In genomic region chrX:41737065-41737464, GRCh38 we compare ENCODE assay signal across 15 cellular contexts. TPM values are rescaled to one million over a fixed set of nuclear protein-coding genes. Genes with fewer than 3 reads are reported as not detected.
A peak's percentile ranks its signal among the peaks of the same experiment; 100 is the strongest.
DNase-seq lines count a peak whose midpoint lies in the region; ATAC-seq lines count a peak whose summit lies in the region.
"Had no signal": no experiment of that assay in that cellular context is flagged by ENCODE, and none has a peak within 500 bp of the region (broad histone marks: within the 10 kb centered on the region; RNA-seq: fewer than 3 reads in every experiment).

No MANE protein-coding gene starts in this region.

- no peak overlapping the region for H3K27ac ChIP-seq in GM23248
- H3K27ac ChIP-seq: cardiac muscle cell, psoas muscle had no signal

- H3F3A ChIP-seq in GM23248 (ENCODE audit: insufficient read depth) = no peaks in the 10 kb centered on the region

- H3K27ac Mint-ChIP-seq in stimulated activated naive CD8-positive, alpha-beta T cell treated with anti-CD3 and anti-CD28 coated beads, Interleukin-15, amount 100 ng/mL, for 72 hours = peak overlapping the region in 1 of 2 donors; percentile 91
- H3K27ac Mint-ChIP-seq: endodermal cell had no signal

- in situ Hi-C loops in GM23248 (cut with MboI) = loop anchor here (25.0 kb wide), 2 partner anchors 175 to 450 kb away; no protein-coding TSS in a partner anchor

- peaks cover 45% of the 10 kb centered on the region for H3K4me1 Mint-ChIP-seq in stimulated activated naive CD8-positive, alpha-beta T cell treated with anti-CD3 and anti-CD28 coated beads, Interleukin-15, amount 100 ng/mL, for 72 hours

- H3K4me2 ChIP-seq in GM23248 (ENCODE audit: unreplicated experiment) = no peak overlapping the region

- no peaks in the 10 kb centered on the region for H3K27me3 Mint-ChIP-seq in stimulated activated naive CD8-positive, alpha-beta T cell treated with anti-CD3 and anti-CD28 coated beads, Interleukin-15, amount 100 ng/mL, for 72 hours

- H3K9ac ChIP-seq in GM23248 = no peak overlapping the region

- no peaks in the 10 kb centered on the region for H4K20me1 ChIP-seq in GM23248 (ENCODE audit: insufficient read depth)

- peak; percentile 84 for ATAC-seq in stimulated activated naive CD8-positive, alpha-beta T cell treated with anti-CD3 and anti-CD28 coated beads, Interleukin-15, amount 100 ng/mL, for 72 hours
- ATAC-seq in HG03521 (IDR thresholded peaks at IDR 0.05; ENCODE audit: unreplicated experiment) = no peak
- ATAC-seq: GM12878, Panc1, psoas muscle had no signal

- DNase-seq in stimulated activated naive CD4-positive, alpha-beta T cell treated with Interleukin-2 at 50 U/mL for 16 hours (lab: John Stamatoyannopoulos, UW) = peak; percentile 0
- DNase-seq in stimulated activated naive CD4-positive, alpha-beta T cell (lab: John Stamatoyannopoulos, UW) = no peak
- peak; percentile 25 for DNase-seq in UCSD-AML1 (lab: John Stamatoyannopoulos, UW; ENCODE audit: unreplicated experiment)
- peak; percentile 7 for DNase-seq in central memory CD4-positive, alpha-beta T cell
- peak; percentile 7 to 38 for DNase-seq in stimulated activated naive CD8-positive, alpha-beta T cell treated with anti-CD3 and anti-CD28 coated beads, Interleukin-15, amount 100 ng/mL, for 72 hours
- no peak for DNase-seq in GM23248
- no peak for DNase-seq in DMS53 treated with DMSO at 0.1 percent for 48 hours (lab: John Stamatoyannopoulos, UW; ENCODE audit: unreplicated experiment)
- DNase-seq: endodermal cell, NCI-H446, psoas muscle had no signal

- WGBS in GM23248 (ENCODE audit: low coverage in 1 of 2, low lambda C conversion rate in 2 of 2, missing lambda C conversion rate in 2 of 2), 2 experiments = 78 to 80% methylated on average over 7 of the region's 7 CpGs

- H3K4me3 ChIP-seq in GM23248 = no peak overlapping the region
- H3K4me3 ChIP-seq: cardiac muscle cell, GM12878, psoas muscle had no signal

- H3K36me3 ChIP-seq in GM23248 (ENCODE audit: low read depth) = no peaks in the 10 kb centered on the region
- H3K36me3 ChIP-seq: cardiac muscle cell had no signal

- H3K27me3 ChIP-seq in GM23248 (replicated peaks; ENCODE audit: insufficient read depth) = no peaks in the 10 kb centered on the region
- H3K27me3 ChIP-seq: cardiac muscle cell had no signal

- H3K9me3 Mint-ChIP-seq in stimulated activated naive CD8-positive, alpha-beta T cell treated with anti-CD3 and anti-CD28 coated beads, Interleukin-15, amount 100 ng/mL, for 72 hours = no peaks in the 10 kb centered on the region

- no peaks in the 10 kb centered on the region for H3K9me3 ChIP-seq in GM23248 (ENCODE audit: low read depth)
- H3K9me3 ChIP-seq: psoas muscle had no signal

- no peak overlapping the region for H2AFZ ChIP-seq in GM23248

- no peaks in the 10 kb centered on the region for H3K4me1 ChIP-seq in GM23248 (ENCODE audit: insufficient read depth)
- H3K4me1 ChIP-seq: psoas muscle had no signal

- peak overlapping the region; percentile 32 to 44 for H3K4me3 Mint-ChIP-seq in stimulated activated naive CD8-positive, alpha-beta T cell treated with anti-CD3 and anti-CD28 coated beads, Interleukin-15, amount 100 ng/mL, for 72 hours
- H3K4me3 Mint-ChIP-seq: endodermal cell had no signal

- no peaks in the 10 kb centered on the region for H3K9me2 ChIP-seq in GM23248 (ENCODE audit: insufficient read depth)

- no peaks in the 10 kb centered on the region for H3K79me2 ChIP-seq in GM23248 (ENCODE audit: insufficient read depth)

RNA-seq across cellular contexts. Expression of gene GPR82, which starts 13.1 kb away (rescaled TPM):
- total RNA-seq in GM23248 (2014; rRNA removed; shearing (Covaris generic)) = not detected in 2 replicates
- 0.13 TPM in 1 of 2 replicates, not detected in the other for polyA plus RNA-seq in GM23248 (2016; fragmentation: Nextera tagmentation; extraction: Ambion mirVana)
- total RNA-seq: cardiac muscle cell, endodermal cell, frontal cortex had no signal

RNA-seq across cellular contexts. Expression of gene GPR34, which starts 48.3 kb away (rescaled TPM):
- not detected in 2 replicates for total RNA-seq in GM23248 (2014; rRNA removed; shearing (Covaris generic))
- polyA plus RNA-seq in GM23248 (2016; fragmentation: Nextera tagmentation; extraction: Ambion mirVana) = 0.09 TPM in 1 of 2 replicates, not detected in the other
- total RNA-seq: cardiac muscle cell, endodermal cell had no signal

Comparison
In these comparisons a context has a peak if more than half of its experiments do, and no peak if none do; other contexts are left out.
1. DNase-seq: peak in stimulated activated naive CD4-positive, alpha-beta T cell treated with Interleukin-2 at 50 U/mL for 16 hours (single experiment), UCSD-AML1 (single experiment), central memory CD4-positive, alpha-beta T cell (single experiment) and stimulated activated naive CD8-positive, alpha-beta T cell treated with anti-CD3 and anti-CD28 coated beads, Interleukin-15, amount 100 ng/mL, for 72 hours (2 of 2); none in stimulated activated naive CD4-positive, alpha-beta T cell (0 of 6), GM23248 (single experiment) and DMS53 treated with DMSO at 0.1 percent for 48 hours (single experiment).